ENCODE assay signal across 17 cellular contexts in genomic region chr19:16791942-16792341, GRCh38. TPM values are rescaled to one million over a fixed set of nuclear protein-coding genes. Genes with fewer than 3 reads are reported as not detected.
DNase-seq lines count a peak whose midpoint lies in the region; ATAC-seq and TF ChIP-seq lines count a peak whose summit lies in the region.
"Had no signal": no experiment of that assay in that cellular context is flagged by ENCODE, and none has a peak within 500 bp of the region (broad histone marks: within the 10 kb centered on the region; RNA-seq: fewer than 3 reads in every experiment).

No MANE protein-coding gene starts in this region.

- DNase-seq in MV-4-11 (lab: John Stamatoyannopoulos, UW) (peak; percentile 99), NCI-H82 treated with DMSO at 0.1 percent for 48 hours (lab: John Stamatoyannopoulos, UW; ENCODE audit: unreplicated experiment) (peak; percentile 38), dermis blood vessel endothelial cell (peak; percentile 25), endothelial cell (ENCODE audit: low spot score) (no peak)
- DNase-seq in T-helper 2 cell treated with Interferon-gamma antibody and Interleukin-4, amounts not matched to agents 5 μg/mL and 100 μg/mL, for 36 hours (ENCODE audit: low spot score) = no peak
- DNase-seq: CD4-positive, alpha-beta T cell; CD8-positive, alpha-beta memory T cell; DMS 273 treated with DMSO at 0.1 percent for 48 hours; DMS79; EL; GDM1; H9 had no signal

- H3K4me1 Mint-ChIP-seq in T-helper 2 cell treated with Interferon-gamma antibody and Interleukin-4, amounts not matched to agents 5 μg/mL and 100 μg/mL, for 36 hours (ENCODE audit: low read depth) = no peaks in the 10 kb centered on the region
- no peaks in the 10 kb centered on the region for H3K4me1 Mint-ChIP-seq in endothelial cell (ENCODE audit: unreplicated experiment)
- H3K4me1 Mint-ChIP-seq: CD8-positive, alpha-beta memory T cell; GM23338; H9 had no signal

- no peak for ATAC-seq in HG03432 (IDR thresholded peaks at IDR 0.05; ENCODE audit: unreplicated experiment)
- ATAC-seq: GM12878, GM23338, HCT116 had no signal

- no peaks in the 10 kb centered on the region for H3K36me3 Mint-ChIP-seq in T-helper 2 cell treated with Interferon-gamma antibody and Interleukin-4, amounts not matched to agents 5 μg/mL and 100 μg/mL, for 36 hours (ENCODE audit: low read depth)
- H3K36me3 Mint-ChIP-seq in endothelial cell (ENCODE audit: low read depth, unreplicated experiment) = peaks cover 8% of the 10 kb centered on the region

- no peaks in the 10 kb centered on the region for H3K27me3 Mint-ChIP-seq in T-helper 2 cell treated with Interferon-gamma antibody and Interleukin-4, amounts not matched to agents 5 μg/mL and 100 μg/mL, for 36 hours (ENCODE audit: low read depth)
- H3K27me3 Mint-ChIP-seq in endothelial cell (ENCODE audit: unreplicated experiment) = peaks cover 4% of the 10 kb centered on the region
- H3K27me3 Mint-ChIP-seq: CD4-positive, alpha-beta T cell had no signal

- peaks cover 33% of the 10 kb centered on the region for H3K9me3 Mint-ChIP-seq in T-helper 2 cell treated with Interferon-gamma antibody and Interleukin-4, amounts not matched to agents 5 μg/mL and 100 μg/mL, for 36 hours
- peaks cover 15% of the 10 kb centered on the region for H3K9me3 Mint-ChIP-seq in endothelial cell (ENCODE audit: unreplicated experiment)

- no peak overlapping the region for H3K27ac Mint-ChIP-seq in T-helper 2 cell treated with Interferon-gamma antibody and Interleukin-4, amounts not matched to agents 5 μg/mL and 100 μg/mL, for 36 hours
- H3K27ac Mint-ChIP-seq in endothelial cell (ENCODE audit: unreplicated experiment) = no peak overlapping the region
- H3K27ac Mint-ChIP-seq: CD4-positive, alpha-beta T cell; CD8-positive, alpha-beta memory T cell; GM23338 had no signal

- no peak for TF ChIP-seq CTCF in endothelial cell (IDR thresholded peaks at IDR 0.05; ENCODE audit: unreplicated experiment)

- no peak overlapping the region for H3K4me3 Mint-ChIP-seq in T-helper 2 cell treated with Interferon-gamma antibody and Interleukin-4, amounts not matched to agents 5 μg/mL and 100 μg/mL, for 36 hours
- no peak overlapping the region for H3K4me3 Mint-ChIP-seq in endothelial cell (ENCODE audit: unreplicated experiment)
- H3K4me3 Mint-ChIP-seq: CD14-positive monocyte; CD4-positive, alpha-beta T cell; CD8-positive, alpha-beta memory T cell; GM23338; H9 had no signal

RNA-seq across cellular contexts. Expression of gene SIN3B, which starts 37.3 kb away (rescaled TPM):
- total RNA-seq in dermis blood vessel endothelial cell (38.5 and 43.0 TPM in 2 replicates), endothelial cell (ENCODE audit: unreplicated experiment) (84.8 TPM)

Comparison
In these comparisons a context has a peak if more than half of its experiments do, and no peak if none do; other contexts are left out.
1. DNase-seq: peak in MV-4-11 (single experiment), NCI-H82 treated with DMSO at 0.1 percent for 48 hours (single experiment) and dermis blood vessel endothelial cell (single experiment); none in T-helper 2 cell treated with Interferon-gamma antibody and Interleukin-4, amounts not matched to agents 5 μg/mL and 100 μg/mL, for 36 hours (single experiment) and endothelial cell (single experiment).